14 cellular contexts compared by ENCODE assay signal in the genomic region with DNA sequence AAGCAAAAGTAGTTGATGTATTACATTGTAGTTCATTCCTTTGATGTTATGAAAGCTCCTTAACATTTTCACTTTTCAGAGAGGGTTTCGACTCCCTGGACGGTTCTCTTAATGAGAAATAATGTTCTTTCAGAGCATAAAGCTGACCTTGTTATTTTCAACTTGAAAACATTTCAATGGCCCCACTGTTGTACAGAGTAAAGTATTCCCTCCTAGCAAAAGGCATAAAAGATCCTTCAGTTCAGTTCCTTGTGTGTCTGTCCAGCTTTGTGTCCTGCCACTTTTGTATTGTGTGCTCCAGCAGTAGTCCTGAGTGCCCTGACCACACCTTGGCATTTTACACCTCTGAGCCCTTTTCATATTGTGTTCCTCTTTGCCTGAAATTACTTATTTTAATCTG.
"Had no signal": no experiment of that assay in that cellular context is flagged by ENCODE, and none has a peak within 500 bp of the region (broad histone marks: within the 10 kb centered on the region; RNA-seq: fewer than 3 reads in every experiment).

No MANE protein-coding gene starts in this region.

- H3K27ac Mint-ChIP-seq: activated CD4-positive, alpha-beta memory T cell treated with anti-CD3 and anti-CD28 coated beads for 36 hours; stimulated activated naive CD8-positive, alpha-beta T cell treated with anti-CD3 and anti-CD28 coated beads, Interleukin-15, Interleukin-2, amounts not matched to agents 100 ng/mL and 50 ng/mL, for 24 hours; T-helper 17 cell had no signal

- DNase-seq: activated CD4-positive, alpha-beta memory T cell treated with anti-CD3 and anti-CD28 coated beads for 36 hours; activated CD4-positive, CD25-positive, alpha-beta regulatory T cell treated with anti-CD3 and anti-CD28 coated beads, Interleukin-2, amount 50 U/mL, for 72 hours; activated naive CD4-positive, alpha-beta T cell treated with Interleukin-2 at 50 U/mL for 16 hours; cortex of kidney; effector memory CD8-positive, alpha-beta T cell; erythroblast; immature natural killer cell; left colon; Right ventricle myocardium superior; stimulated activated CD4-positive, alpha-beta T cell treated with anti-CD3 and anti-CD28 coated beads, Interleukin-2, amount 100 ng/mL, for 48 hours; T-helper 17 cell; tibial artery had no signal

- H3K4me3 Mint-ChIP-seq: activated CD4-positive, alpha-beta memory T cell treated with anti-CD3 and anti-CD28 coated beads for 36 hours; effector memory CD8-positive, alpha-beta T cell; immature natural killer cell; nephron; stimulated activated naive CD8-positive, alpha-beta T cell treated with anti-CD3 and anti-CD28 coated beads, Interleukin-15, Interleukin-2, amounts not matched to agents 100 ng/mL and 50 ng/mL, for 24 hours had no signal

- H3K27me3 Mint-ChIP-seq: activated CD4-positive, alpha-beta memory T cell treated with anti-CD3 and anti-CD28 coated beads for 36 hours; effector memory CD8-positive, alpha-beta T cell; stimulated activated naive CD8-positive, alpha-beta T cell treated with anti-CD3 and anti-CD28 coated beads, Interleukin-15, Interleukin-2, amounts not matched to agents 100 ng/mL and 50 ng/mL, for 24 hours; T-helper 17 cell had no signal

- H3K9me3 Mint-ChIP-seq: activated CD4-positive, alpha-beta memory T cell treated with anti-CD3 and anti-CD28 coated beads for 36 hours; effector memory CD8-positive, alpha-beta T cell; immature natural killer cell; stimulated activated naive CD8-positive, alpha-beta T cell treated with anti-CD3 and anti-CD28 coated beads, Interleukin-15, Interleukin-2, amounts not matched to agents 100 ng/mL and 50 ng/mL, for 24 hours had no signal
